ENCODE assay signal across 17 cellular contexts in genomic region chr9:96495341-96495740, GRCh38. TPM values are rescaled to one million over a fixed set of nuclear protein-coding genes. Genes with fewer than 3 reads are reported as not detected.
DNase-seq lines count a peak whose midpoint lies in the region; ATAC-seq and TF ChIP-seq lines count a peak whose summit lies in the region.
"Had no signal": no experiment of that assay in that cellular context is flagged by ENCODE, and none has a peak within 500 bp of the region (broad histone marks: within the 10 kb centered on the region; RNA-seq: fewer than 3 reads in every experiment).

No MANE protein-coding gene starts in this region.

- H3K36me3 ChIP-seq in GM23248 (ENCODE audit: low read depth) (peaks cover 2% of the 10 kb centered on the region; the same call in 1 of the 2 replicates), left lung (peaks cover 0 to 8% of the 10 kb centered on the region in 2 donors), OCI-LY7 (ENCODE audit: insufficient read depth, low read length) (no peaks in the 10 kb centered on the region)
- H3K36me3 ChIP-seq: BE2C had no signal

- intact Hi-C loops in left lung (cut with DNase I) = no loop called here
- intact Hi-C loops in natural killer cell (cut with micrococcal nuclease) = no loop called here
- intact Hi-C loops in OCI-LY7 (cut with micrococcal nuclease; ENCODE audit: unreplicated experiment) = no loop called here

- H3K27me3 ChIP-seq in GM23248 (replicated peaks; ENCODE audit: insufficient read depth) (no peaks in the 10 kb centered on the region), left lung (no peaks in the 10 kb centered on the region)
- H3K27me3 ChIP-seq: BE2C, thyroid gland had no signal

- no peaks in the 10 kb centered on the region for H3K9me3 Mint-ChIP-seq in natural killer cell
- H3K9me3 Mint-ChIP-seq: naive B cell had no signal

- H3K27ac Mint-ChIP-seq in natural killer cell = no peak overlapping the region

- H3K27ac ChIP-seq in GM23248 = no peak overlapping the region
- H3K27ac ChIP-seq in left lung = peak overlapping the region in 1 of 2 donors; percentile 39
- no peak overlapping the region for H3K27ac ChIP-seq in OCI-LY7 (ENCODE audit: low read depth, low read length, poor library complexity, severe bottlenecking)
- H3K27ac ChIP-seq: psoas muscle, thyroid gland had no signal

- in situ Hi-C loops in GM23248 (cut with MboI) (no loop called here), astrocyte of the cerebellum (cut with HindIII; ENCODE audit: low sequenced_read_pairs) (no loop called here)

- DNase-seq in AG08395 (ENCODE audit: low spot score) (peak; percentile 88), GM23248 (peak; percentile 79), astrocyte of the cerebellum (ENCODE audit: low read depth) (peak; percentile 63), left lung (peak in 1 of 2 donors; percentile 79), NCI-H345 treated with DMSO at 0.1 percent for 48 hours (lab: John Stamatoyannopoulos, UW; ENCODE audit: unreplicated experiment) (no peak), natural killer cell (no peak), OCI-LY7 (ENCODE audit: low spot score) (no peak), NCI-H2107 treated with DMSO at 0.1 percent for 48 hours (lab: John Stamatoyannopoulos, UW; ENCODE audit: unreplicated experiment) (no peak)
- DNase-seq: activated naive CD4-positive, alpha-beta T cell treated with anti-CD3 and anti-CD28 coated beads, Interleukin-2, amount 50 U/mL, for 16 hours; BE2C; naive B cell; NCI-H2081; RPMI8226; stimulated activated CD4-positive, alpha-beta T cell treated with anti-CD3 and anti-CD28 coated beads, Interleukin-1b, Interleukin-23, amount 100 ng/mL, for 48 hours; thyroid gland had no signal

- POLR2A ChIA-PET in OCI-LY7 (lab: Charles Lee) = no interaction called here

- ATAC-seq in left lung (peak; percentile 77), natural killer cell (no peak)
- ATAC-seq: activated CD4-positive, CD25-positive, alpha-beta regulatory T cell treated with anti-CD3 and anti-CD28 coated beads, Interleukin-2, amount 50 U/mL, for 24 hours had no signal

- H3K4me2 ChIP-seq in GM23248 (ENCODE audit: unreplicated experiment) (no peak overlapping the region), OCI-LY7 (ENCODE audit: low read length) (no peak overlapping the region)

- H4K20me1 ChIP-seq in GM23248 (ENCODE audit: insufficient read depth) = no peaks in the 10 kb centered on the region
- H4K20me1 ChIP-seq in OCI-LY7 (ENCODE audit: insufficient read depth, low read length) = no peaks in the 10 kb centered on the region

- H3K4me3 Mint-ChIP-seq in natural killer cell = no peak overlapping the region

- H3F3A ChIP-seq in GM23248 (ENCODE audit: insufficient read depth) = peaks cover 14% of the 10 kb centered on the region; the same call in 1 of the 2 replicates

- H3K9me2 ChIP-seq in GM23248 (ENCODE audit: insufficient read depth) (no peaks in the 10 kb centered on the region), OCI-LY7 (ENCODE audit: insufficient read depth, low read length) (no peaks in the 10 kb centered on the region)

- no peak overlapping the region for H2AFZ ChIP-seq in GM23248
- H2AFZ ChIP-seq in OCI-LY7 (ENCODE audit: low read length) = no peak overlapping the region

- H3K9me3 ChIP-seq in GM23248 (ENCODE audit: low read depth) = no peaks in the 10 kb centered on the region
- no peaks in the 10 kb centered on the region for H3K9me3 ChIP-seq in left lung
- H3K9me3 ChIP-seq in OCI-LY7 (ENCODE audit: low read length) = no peaks in the 10 kb centered on the region
- H3K9me3 ChIP-seq: BE2C, psoas muscle, thyroid gland had no signal

- H3K9ac ChIP-seq in GM23248 = no peak overlapping the region

- no peaks in the 10 kb centered on the region for H3K79me2 ChIP-seq in GM23248 (ENCODE audit: insufficient read depth)
- no peaks in the 10 kb centered on the region for H3K79me2 ChIP-seq in OCI-LY7 (ENCODE audit: insufficient read depth, low read depth, low read length)

- CTCF ChIA-PET in OCI-LY7 (lab: Charles Lee; ENCODE audit: unreplicated experiment) = no interaction called here

- no peaks in the 10 kb centered on the region for H3K27me3 Mint-ChIP-seq in natural killer cell (ENCODE audit: low read depth in 2 of 2)
- H3K27me3 Mint-ChIP-seq: naive B cell had no signal

- 81 to 84% methylated on average over 11 of the region's 11 CpGs for WGBS in GM23248 (ENCODE audit: low coverage in 1 of 2, low lambda C conversion rate in 2 of 2, missing lambda C conversion rate in 2 of 2), 2 experiments

- no peak overlapping the region for H3K4me3 ChIP-seq in GM23248
- H3K4me3 ChIP-seq in astrocyte of the cerebellum (ENCODE audit: low read depth, low read length) = no peak overlapping the region
- H3K4me3 ChIP-seq in left lung = no peak overlapping the region
- H3K4me3 ChIP-seq in OCI-LY7 (ENCODE audit: low read depth, low read length, poor library complexity, severe bottlenecking) = no peak overlapping the region
- H3K4me3 ChIP-seq: psoas muscle, thyroid gland had no signal

- H3K4me1 ChIP-seq in GM23248 (ENCODE audit: insufficient read depth) (no peaks in the 10 kb centered on the region), left lung (peaks cover 6 to 12% of the 10 kb centered on the region in 2 donors), OCI-LY7 (ENCODE audit: insufficient read depth, low read length, poor library complexity, severe bottlenecking) (no peaks in the 10 kb centered on the region)
- H3K4me1 ChIP-seq: BE2C, psoas muscle had no signal

- BruUV-seq in OCI-LY7 (replicated peaks; lab: Mats Ljungman, UMichigan) = no TSS peak

- H3K4me1 Mint-ChIP-seq in natural killer cell = peaks cover 0 to 4% of the 10 kb centered on the region in 2 donors

- no peak for TF ChIP-seq CTCF in astrocyte of the cerebellum (IDR thresholded peaks at IDR 0.05; ENCODE audit: low read depth, low read length, missing control alignments)
- no peak for TF ChIP-seq CTCF in left lung (IDR thresholded peaks at IDR 0.05)
- no peak for TF ChIP-seq CTCF in natural killer cell (IDR thresholded peaks at IDR 0.05)
- TF ChIP-seq CTCF in OCI-LY7 (conservative IDR thresholded peaks at IDR 0.05; ENCODE audit: low read length) = no peak

- H3K36me3 Mint-ChIP-seq in natural killer cell = no peaks in the 10 kb centered on the region
- H3K36me3 Mint-ChIP-seq: naive B cell had no signal

RNA-seq across cellular contexts. Expression of gene HABP4, which starts 45.4 kb away (rescaled TPM):
- total RNA-seq in GM23248 (2014; rRNA removed; shearing (Covaris generic)) = 10.4 and 13.2 TPM in 2 replicates
- 15.7 and 17.2 TPM in 2 replicates for polyA plus RNA-seq in GM23248 (2016; fragmentation: Nextera tagmentation; extraction: Ambion mirVana)
- total RNA-seq in left lung = 10 to 100 TPM in 1 of 2 donors, 1 to 10 TPM in 1; 8.0 to 17.1 TPM
- total RNA-seq in natural killer cell = 1 to 10 TPM; 3.0 to 3.9 (median 3.6) TPM
- total RNA-seq in OCI-LY7 (2014; rRNA removed; shearing (Covaris generic)) = 6.0 and 7.1 TPM in 2 replicates
- 11.0 and 11.5 TPM in 2 replicates for total RNA-seq in OCI-LY7 (2022)

Comparison
In these comparisons a context has a peak if more than half of its experiments do, and no peak if none do; other contexts are left out.
1. DNase-seq: peak in AG08395 (single experiment), GM23248 (single experiment) and astrocyte of the cerebellum (single experiment); none in NCI-H345 treated with DMSO at 0.1 percent for 48 hours (single experiment), natural killer cell (single experiment), OCI-LY7 (single experiment) and NCI-H2107 treated with DMSO at 0.1 percent for 48 hours (single experiment).